In the genomic region with DNA sequence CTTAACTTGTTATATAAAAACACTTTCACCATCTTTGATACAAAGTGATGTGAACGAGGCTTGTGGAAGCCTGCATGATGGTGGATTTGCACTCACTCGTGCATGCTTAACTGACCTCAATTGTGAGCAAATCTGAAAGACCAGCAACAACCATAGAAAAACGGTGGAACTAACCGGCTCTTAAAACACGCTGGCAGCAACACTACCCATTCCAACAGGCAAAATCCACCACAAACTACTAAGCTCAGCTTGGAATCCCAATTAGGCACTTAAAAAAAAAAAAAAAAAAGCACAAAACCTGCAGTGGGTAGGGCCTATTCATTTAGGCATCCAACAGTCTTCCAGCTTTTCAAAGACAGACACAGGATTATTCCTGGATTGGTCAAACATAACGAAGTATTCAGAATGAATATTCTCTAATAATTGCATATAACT, we compare ENCODE assay signal across 8 cellular contexts. TPM values are rescaled to one million over a fixed set of nuclear protein-coding genes. Genes with fewer than 3 reads are reported as not detected.
A peak's percentile ranks its signal among the peaks of the same experiment; 100 is the strongest.
DNase-seq lines count a peak whose midpoint lies in the region; ATAC-seq, FAIRE-seq and TF ChIP-seq lines count a peak whose summit lies in the region.

No MANE protein-coding gene starts in this region.

- H3K4me1 Mint-ChIP-seq in CD8-positive, alpha-beta T cell (ENCODE audit: low read depth), result peaks cover 67% of the 10 kb centered on the region
- peaks cover 51% of the 10 kb centered on the region for H3K4me1 Mint-ChIP-seq in activated naive CD8-positive, alpha-beta T cell treated with anti-CD3 and anti-CD28 coated beads, Interleukin-2, amount 10 ng/mL, durations not matched to agents 7 days and 5 days

- peaks cover 72% of the 10 kb centered on the region for H3K79me2 ChIP-seq in keratinocyte (ENCODE audit: control insufficient read depth, insufficient read depth, low read length)

- intact Hi-C loops in CD8-positive, alpha-beta T cell (cut with DNase I, micrococcal nuclease), result loop anchor here (5.0 to 10.0 kb wide), 5 partner anchors 34 to 2003 kb away; partner anchors contain the start of genes IL15RA (in 1 of the 2), RBM17 (in 1 of the 2) and TAF3 (in 1 of the 2)

- no peaks in the 10 kb centered on the region for H3K9me3 Mint-ChIP-seq in CD8-positive, alpha-beta T cell
- H3K9me3 Mint-ChIP-seq in activated naive CD8-positive, alpha-beta T cell treated with anti-CD3 and anti-CD28 coated beads, Interleukin-2, amount 10 ng/mL, durations not matched to agents 7 days and 5 days, result no peaks in the 10 kb centered on the region

- H3K36me3 Mint-ChIP-seq in CD8-positive, alpha-beta T cell, result peaks cover 26% of the 10 kb centered on the region
- H3K36me3 Mint-ChIP-seq in activated naive CD8-positive, alpha-beta T cell treated with anti-CD3 and anti-CD28 coated beads, Interleukin-2, amount 10 ng/mL, durations not matched to agents 7 days and 5 days, result peaks cover 18% of the 10 kb centered on the region

- H3K9ac ChIP-seq in keratinocyte (ENCODE audit: control insufficient read depth, extremely low read depth, insufficient read depth, low read length) (peak overlapping the region; percentile 97), stomach smooth muscle (ENCODE audit: low read length in 2 of 2) (peak overlapping the region; percentile 29 to 95)

- H2AFZ ChIP-seq in keratinocyte (ENCODE audit: control insufficient read depth, low read length), result no peak overlapping the region

- no peaks in the 10 kb centered on the region for H3K36me3 ChIP-seq in CD8-positive, alpha-beta T cell (ENCODE audit: insufficient read depth, low read length)
- H3K36me3 ChIP-seq in keratinocyte (ENCODE audit: control insufficient read depth in 2 of 2, extremely low read depth in 1 of 2, insufficient read depth in 2 of 2, low read length in 2 of 2) (peaks cover 0 to 13% of the 10 kb centered on the region in 2 experiments), stomach smooth muscle (ENCODE audit: control insufficient read depth in 2 of 2, insufficient read depth in 2 of 2, low read length in 2 of 2) (no peaks in the 10 kb centered on the region)

- H3K4me1 ChIP-seq in CD8-positive, alpha-beta T cell (ENCODE audit: insufficient read depth, low read length), result peaks cover 66% of the 10 kb centered on the region
- H3K4me1 ChIP-seq in keratinocyte (ENCODE audit: control insufficient read depth, extremely low read depth, insufficient read depth, low read length), result peaks cover 24% of the 10 kb centered on the region
- H3K4me1 ChIP-seq in stomach smooth muscle (ENCODE audit: control insufficient read depth, insufficient read depth, low read length), result peaks cover 20% of the 10 kb centered on the region

- FAIRE-seq in keratinocyte (lab: Jason Lieb, UNC), result no peak

- H3K9me1 ChIP-seq in keratinocyte (ENCODE audit: control insufficient read depth, extremely low read depth, insufficient read depth, low read length), result no peaks in the 10 kb centered on the region

- POLR2A ChIA-PET in CD8-positive, alpha-beta T cell (lab: Charles Lee), result interaction anchor here (1.0 to 1.8 kb wide), 3 partner anchors 8 to 103 kb away, joined by 3 to 6 read pairs (median 5); no protein-coding TSS in a partner anchor
- POLR2A ChIA-PET in activated naive CD8-positive, alpha-beta T cell treated with anti-CD3 and anti-CD28 coated beads, Interleukin-2, amount 10 ng/mL, durations not matched to agents 7 days and 5 days (lab: Charles Lee), result interaction anchor here (0.9 to 1.4 kb wide), 4 partner anchors 22 to 123 kb away, joined by 3 to 5 read pairs (median 4); no protein-coding TSS in a partner anchor

- H4K20me1 ChIP-seq in keratinocyte (ENCODE audit: control insufficient read depth, extremely low read depth, insufficient read depth, low read length), result peaks cover 29% of the 10 kb centered on the region

- no peak for ATAC-seq in CD8-positive, alpha-beta T cell
- no peak for ATAC-seq in activated naive CD8-positive, alpha-beta T cell treated with anti-CD3 and anti-CD28 coated beads, Interleukin-2, amount 10 ng/mL, durations not matched to agents 7 days and 5 days (ENCODE audit: low read depth)
- ATAC-seq in HG02571 (IDR thresholded peaks at IDR 0.05; ENCODE audit: unreplicated experiment) (no peak), HG02970 (IDR thresholded peaks at IDR 0.05; ENCODE audit: low FRiP score, unreplicated experiment) (no peak)

- peak overlapping the region; percentile 86 for H3K4me3 Mint-ChIP-seq in CD8-positive, alpha-beta T cell
- peak overlapping the region; percentile 94 for H3K4me3 Mint-ChIP-seq in activated naive CD8-positive, alpha-beta T cell treated with anti-CD3 and anti-CD28 coated beads, Interleukin-2, amount 10 ng/mL, durations not matched to agents 7 days and 5 days

- H3K4me2 ChIP-seq in keratinocyte (ENCODE audit: control insufficient read depth, extremely low read depth, insufficient read depth, low read depth, low read length), result peak overlapping the region; percentile 95

- CTCF ChIA-PET in CD8-positive, alpha-beta T cell (lab: Charles Lee), result interaction anchor here (1.4 to 1.6 kb wide), 3 partner anchors 35 to 276 kb away, joined by 3 to 4 read pairs (median 3); no protein-coding TSS in a partner anchor

- H3K27ac Mint-ChIP-seq in CD8-positive, alpha-beta T cell, result peak overlapping the region; percentile 87
- peak overlapping the region; percentile 30 for H3K27ac Mint-ChIP-seq in activated naive CD8-positive, alpha-beta T cell treated with anti-CD3 and anti-CD28 coated beads, Interleukin-2, amount 10 ng/mL, durations not matched to agents 7 days and 5 days

- no peaks in the 10 kb centered on the region for H3K27me3 ChIP-seq in CD8-positive, alpha-beta T cell (ENCODE audit: insufficient read depth, low read length)
- H3K27me3 ChIP-seq in keratinocyte (ENCODE audit: control insufficient read depth, extremely low read depth, insufficient read depth, low read length) (no peaks in the 10 kb centered on the region), stomach smooth muscle (ENCODE audit: control insufficient read depth in 1 of 2, insufficient read depth in 2 of 2, low read length in 2 of 2) (no peaks in the 10 kb centered on the region)

- peak overlapping the region; percentile 45 for H3K4me3 ChIP-seq in CD8-positive, alpha-beta T cell (ENCODE audit: low read depth, low read length)
- peak overlapping the region; percentile 88 to 100 (median 97) for H3K4me3 ChIP-seq in keratinocyte (ENCODE audit: control insufficient read depth in 2 of 3, extremely low read depth in 1 of 3, insufficient read depth in 2 of 3, low read depth in 1 of 3, low read length in 3 of 3)
- H3K4me3 ChIP-seq in stomach smooth muscle (ENCODE audit: low read length in 2 of 2), result peak overlapping the region; percentile 31 to 91

- no peak for TF ChIP-seq CTCF in CD8-positive, alpha-beta T cell (IDR thresholded peaks at IDR 0.05)
- TF ChIP-seq CTCF in keratinocyte (optimal IDR thresholded peaks at IDR 0.05 in 1 of 3, IDR thresholded peaks at IDR 0.05 in 1 of 3, conservative IDR thresholded peaks at IDR 0.05 in 1 of 3; ENCODE audit: extremely low read depth in 1 of 3, insufficient read depth in 2 of 3, low read length in 3 of 3), result no peak

- DNase-seq in CD8-positive, alpha-beta T cell, result peak in 1 of 7 experiments; percentile 13
- DNase-seq in HT1080 (ENCODE audit: low read depth) (peak; percentile 64), keratinocyte (ENCODE audit: low read depth, low spot score) (no peak), DMS153 treated with DMSO at 0.1 percent for 48 hours (lab: John Stamatoyannopoulos, UW; ENCODE audit: unreplicated experiment) (no peak)
- no peak for DNase-seq in activated naive CD8-positive, alpha-beta T cell treated with anti-CD3 and anti-CD28 coated beads, Interleukin-2, amount 10 ng/mL, durations not matched to agents 7 days and 5 days

- H3K27ac ChIP-seq in CD8-positive, alpha-beta T cell (ENCODE audit: low read depth, low read length), result no peak overlapping the region
- H3K27ac ChIP-seq in keratinocyte (ENCODE audit: control insufficient read depth, insufficient read depth, low read length), result peak overlapping the region; percentile 90
- no peak overlapping the region for H3K27ac ChIP-seq in stomach smooth muscle (ENCODE audit: low read length)

- H3K27me3 Mint-ChIP-seq in CD8-positive, alpha-beta T cell (ENCODE audit: low read depth), result no peaks in the 10 kb centered on the region
- H3K27me3 Mint-ChIP-seq in activated naive CD8-positive, alpha-beta T cell treated with anti-CD3 and anti-CD28 coated beads, Interleukin-2, amount 10 ng/mL, durations not matched to agents 7 days and 5 days, result no peaks in the 10 kb centered on the region

- H3K9me3 ChIP-seq in CD8-positive, alpha-beta T cell (ENCODE audit: low read length), result no peaks in the 10 kb centered on the region
- H3K9me3 ChIP-seq in keratinocyte (ENCODE audit: control insufficient read depth, low read depth, low read length), result no peaks in the 10 kb centered on the region
- H3K9me3 ChIP-seq in stomach smooth muscle (ENCODE audit: control insufficient read depth in 2 of 2, low read length in 2 of 2), result no peaks in the 10 kb centered on the region

- dilution Hi-C loops in keratinocyte (cut with MboI; ENCODE audit: extremely low pct_ligation_motif_present, low sequenced_read_pairs), result no loop called here

RNA-seq across cellular contexts. Expression of gene GDI2, which starts 1.8 kb away (rescaled TPM):
- 10 to 100 TPM; 62.1 to 70.5 TPM for total RNA-seq in CD8-positive, alpha-beta T cell
- total RNA-seq in HT1080 (2014; rRNA removed; shearing (Covaris generic)), result 395 and 405 TPM in 2 replicates
- polyA plus RNA-seq in HT1080 (2015; cell fraction: cytosol; rRNA removed), result 234 and 290 TPM in 2 replicates
- polyA plus RNA-seq in HT1080 (2015; cell fraction: nucleus; rRNA removed), result 267 and 312 TPM in 2 replicates
- 100 to 1,000 TPM; 187 to 194 TPM for total RNA-seq in activated naive CD8-positive, alpha-beta T cell treated with anti-CD3 and anti-CD28 coated beads, Interleukin-2, amount 10 ng/mL, durations not matched to agents 7 days and 5 days
- polyA plus RNA-seq in keratinocyte, result 155 to 293 TPM (median 244 TPM) in 3 replicates
- polyA plus RNA-seq in keratinocyte (2011; ENCODE audit: low read depth), result 246 TPM
- 210 and 305 TPM in 2 replicates for polyA plus RNA-seq in keratinocyte (2011; cell fraction: cytosol; rRNA removed)
- polyA plus RNA-seq in keratinocyte (2011; cell fraction: nucleus; rRNA removed), result 133 and 158 TPM in 2 replicates
- 154 and 212 TPM in 2 replicates for polyA plus RNA-seq in keratinocyte (2012; ENCODE audit: low replicate concordance)
- 67.8 to 243 TPM (median 131 TPM) in 3 replicates for polyA minus RNA-seq in keratinocyte
- polyA minus RNA-seq in keratinocyte (2011; cell fraction: cytosol; rRNA and poly(A)+ RNA removed), result 352 TPM
- 88.7 and 112 TPM in 2 replicates for polyA minus RNA-seq in keratinocyte (2011; cell fraction: nucleus; rRNA and poly(A)+ RNA removed)

Comparison
In these comparisons a context has a peak if more than half of its experiments do, and no peak if none do; other contexts are left out.
1. H3K4me3 ChIP-seq: peak in every context shown above with its lines; median percentile 97 in keratinocyte; 61 in stomach smooth muscle; 45 in CD8-positive, alpha-beta T cell.